In the genomic region with DNA sequence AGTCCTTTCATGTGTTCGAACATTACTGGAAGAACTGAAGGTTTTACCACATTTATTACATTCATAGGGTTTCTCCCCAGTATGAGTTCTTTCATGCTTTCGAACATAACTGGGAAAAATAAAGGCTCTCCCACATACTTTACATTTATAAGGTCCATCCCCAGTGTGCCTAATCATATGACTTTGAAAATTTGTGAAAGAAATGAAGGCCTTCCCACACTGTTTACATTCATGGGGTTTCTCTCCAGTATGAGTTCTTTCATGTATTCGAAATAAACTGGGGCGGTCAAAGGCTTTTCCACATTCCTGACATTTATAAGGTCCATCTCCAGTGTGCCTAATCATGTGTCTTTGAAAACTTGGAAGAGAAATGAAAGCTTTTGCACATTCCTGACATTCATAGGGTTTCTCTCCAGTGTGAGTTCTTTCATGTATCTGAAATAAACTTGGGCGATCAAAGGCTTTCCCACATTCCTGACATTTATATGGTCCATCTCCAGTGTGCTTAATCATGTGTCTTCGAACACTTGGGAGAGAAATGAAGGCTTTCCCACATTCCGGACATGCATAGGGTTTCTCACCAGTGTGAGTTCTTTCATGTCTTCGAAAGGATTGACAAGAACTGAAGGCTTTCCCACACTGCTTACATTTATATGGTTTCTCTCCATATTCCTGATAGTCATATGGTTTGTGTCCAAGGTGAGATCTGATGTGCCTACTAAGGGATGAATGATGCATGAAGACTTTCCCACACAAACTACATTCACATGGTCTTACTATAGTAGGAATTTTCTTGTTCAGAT, we compare ENCODE assay signal across 2 cellular contexts.
A peak's percentile ranks its signal among the peaks of the same experiment; 100 is the strongest.
TF ChIP-seq lines count a peak whose summit lies in the region.

No MANE protein-coding gene starts in this region.

TF ChIP-seq in HCT116, 20 proteins besides CTCF, POLR2A, EP300 and RAD21 (continued from another document):
- TF ChIP-seq REST (IDR thresholded peaks at IDR 0.05; ENCODE audit: low read depth) (no peak), SIN3A (IDR thresholded peaks at IDR 0.05; ENCODE audit: low read depth) (no peak), POLR2AphosphoS5 (IDR thresholded peaks at IDR 0.05; ENCODE audit: low read depth, low read length) (no peak), FOSL1 (IDR thresholded peaks at IDR 0.05; ENCODE audit: low read depth) (no peak), YY1 (IDR thresholded peaks at IDR 0.05; ENCODE audit: extremely low read depth, insufficient replicate concordance, low read depth, low read length) (no peak), ELF1 (IDR thresholded peaks at IDR 0.05; ENCODE audit: borderline replicate concordance, low read depth) (no peak), EZH2 (IDR thresholded peaks at IDR 0.05) (no peak), ZNF274 (IDR thresholded peaks at IDR 0.05; ENCODE audit: low read depth, low read length) (peak; percentile 96), ZFX (IDR thresholded peaks at IDR 0.05) (no peak), CBX3 (IDR thresholded peaks at IDR 0.05; ENCODE audit: low read depth) (peak; percentile 44; the same call in 1 of the 2 replicates)
- TF ChIP-seq, protein P1, sequence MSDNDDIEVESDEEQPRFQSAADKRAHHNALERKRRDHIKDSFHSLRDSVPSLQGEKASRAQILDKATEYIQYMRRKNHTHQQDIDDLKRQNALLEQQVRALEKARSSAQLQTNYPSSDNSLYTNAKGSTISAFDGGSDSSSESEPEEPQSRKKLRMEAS (IDR thresholded peaks at IDR 0.05) = no peak

TF ChIP-seq in liver, 16 proteins besides CTCF, POLR2A, EP300 and RAD21:
- TF ChIP-seq REST (IDR thresholded peaks at IDR 0.05) (no peak), ZBTB33 (IDR thresholded peaks at IDR 0.05) (peak; percentile 41), FOXA2 (IDR thresholded peaks at IDR 0.05) (no peak), HNF4G (IDR thresholded peaks at IDR 0.05) (no peak)
- TF ChIP-seq, protein P1 (IDR thresholded peaks at IDR 0.05) = peak; percentile 6
